8 cellular contexts compared by ENCODE assay signal in the genomic region with DNA sequence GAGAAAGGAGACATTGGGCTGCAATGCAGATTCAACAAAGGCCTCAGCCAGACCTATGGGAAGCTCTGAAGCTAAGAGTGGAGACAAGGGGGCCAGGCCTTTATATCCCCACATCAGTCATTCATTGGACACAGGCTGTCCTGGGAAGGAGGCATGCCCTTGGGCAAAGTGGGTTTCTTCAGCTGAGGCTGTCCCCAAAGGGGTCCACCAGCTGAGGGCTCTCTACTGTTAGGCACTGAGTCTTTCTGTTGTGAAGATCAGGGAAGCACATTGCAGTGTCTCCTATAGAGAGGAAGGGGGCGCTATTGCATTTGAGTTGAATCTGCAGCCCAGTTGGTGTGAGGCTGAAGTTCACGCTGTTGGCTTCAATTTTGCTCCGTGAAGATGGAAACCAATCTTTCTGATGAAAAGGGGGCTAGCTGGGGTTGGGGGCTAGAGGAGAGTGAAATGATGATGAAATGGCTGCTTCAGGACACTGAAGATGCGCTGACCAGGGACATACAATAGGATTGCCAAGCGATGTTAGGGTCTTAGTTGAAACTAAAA. TPM values are rescaled to one million over a fixed set of nuclear protein-coding genes. Genes with fewer than 3 reads are reported as not detected.
DNase-seq lines count a peak whose midpoint lies in the region; ATAC-seq and TF ChIP-seq lines count a peak whose summit lies in the region.

No MANE protein-coding gene starts in this region.

- H3K36me3 Mint-ChIP-seq in endothelial cell (ENCODE audit: low read depth, unreplicated experiment), result no peaks in the 10 kb centered on the region

- peak; percentile 83 for TF ChIP-seq CTCF in BE2C (IDR thresholded peaks at IDR 0.05; ENCODE audit: low read depth, low read length)
- peak; percentile 57 for TF ChIP-seq CTCF in endothelial cell (IDR thresholded peaks at IDR 0.05; ENCODE audit: unreplicated experiment)
- TF ChIP-seq CTCF in vagina (IDR thresholded peaks at IDR 0.05), result peak; percentile 42 to 73 (median 66)

- no peaks in the 10 kb centered on the region for H3K36me3 ChIP-seq in BE2C
- no peaks in the 10 kb centered on the region for H3K36me3 ChIP-seq in vagina

- ATAC-seq in GM18861 (IDR thresholded peaks at IDR 0.05; ENCODE audit: unreplicated experiment) (peak; percentile 79), HG03139 (IDR thresholded peaks at IDR 0.05; ENCODE audit: unreplicated experiment) (peak; percentile 79)

- H3K4me1 ChIP-seq in BE2C, result no peaks in the 10 kb centered on the region
- no peaks in the 10 kb centered on the region for H3K4me1 ChIP-seq in vagina

- intact Hi-C loops in vagina (cut with DNase I), result loop anchor here (10.0 kb wide), 1 partner anchor 219 kb away; no protein-coding TSS in a partner anchor

- no peaks in the 10 kb centered on the region for H3K27me3 Mint-ChIP-seq in endothelial cell (ENCODE audit: unreplicated experiment)

- no peak overlapping the region for H3K4me3 ChIP-seq in BE2C (ENCODE audit: low read depth, low read length)
- H3K4me3 ChIP-seq in vagina, result no peak overlapping the region

- no peaks in the 10 kb centered on the region for H3K27me3 ChIP-seq in BE2C
- no peaks in the 10 kb centered on the region for H3K27me3 ChIP-seq in vagina

- H3K27ac ChIP-seq in vagina, result no peak overlapping the region

- no peaks in the 10 kb centered on the region for H3K9me3 Mint-ChIP-seq in endothelial cell (ENCODE audit: unreplicated experiment)

- no peak for TF ChIP-seq POLR2A in vagina (IDR thresholded peaks at IDR 0.05)

- no peak overlapping the region for H3K27ac Mint-ChIP-seq in endothelial cell (ENCODE audit: unreplicated experiment)

- DNase-seq in BE2C (peak; percentile 27), NCI-H510A (lab: John Stamatoyannopoulos, UW) (peak; percentile 20), endothelial cell (ENCODE audit: low spot score) (peak; percentile 33), mucosa of gallbladder (ENCODE audit: low spot score) (peak; percentile 14), vagina (ENCODE audit: extremely low spot score in 2 of 2) (no peak)
- DNase-seq in activated CD4-positive, alpha-beta T cell treated with anti-CD3 and anti-CD28 coated beads for 48 hours, result peak; percentile 38

- no peaks in the 10 kb centered on the region for H3K9me3 ChIP-seq in BE2C
- no peaks in the 10 kb centered on the region for H3K9me3 ChIP-seq in vagina

- H3K4me3 Mint-ChIP-seq in endothelial cell (ENCODE audit: unreplicated experiment), result no peak overlapping the region

- no peaks in the 10 kb centered on the region for H3K4me1 Mint-ChIP-seq in endothelial cell (ENCODE audit: unreplicated experiment)

RNA-seq across cellular contexts. Expression of gene SLC25A5, which starts 48.0 kb away (rescaled TPM):
- polyA plus RNA-seq in BE2C (2012; ENCODE audit: insufficient read depth, insufficient read length, low read depth), result 935 TPM
- total RNA-seq in endothelial cell (ENCODE audit: unreplicated experiment), result 305 TPM
- total RNA-seq in mucosa of gallbladder, result 257 TPM
- 303 TPM for total RNA-seq in vagina

RNA-seq across cellular contexts. Expression of gene STEEP1, which starts 49.0 kb away (rescaled TPM):
- 30.6 TPM for polyA plus RNA-seq in BE2C (2012; ENCODE audit: insufficient read depth, insufficient read length, low read depth)
- total RNA-seq in endothelial cell (ENCODE audit: unreplicated experiment) (24.2 TPM), mucosa of gallbladder (18.4 TPM), vagina (26.5 TPM)

RNA-seq across cellular contexts. Expression of gene UBE2A, which starts 58.1 kb away (rescaled TPM):
- 47.2 TPM for polyA plus RNA-seq in BE2C (2012; ENCODE audit: insufficient read depth, insufficient read length, low read depth)
- 55.9 TPM for total RNA-seq in endothelial cell (ENCODE audit: unreplicated experiment)
- 49.5 TPM for total RNA-seq in mucosa of gallbladder
- total RNA-seq in vagina, result 35.8 TPM

Comparison
In these comparisons a context has a peak if more than half of its experiments do, and no peak if none do; other contexts are left out.
1. DNase-seq: peak in BE2C (single experiment), NCI-H510A (single experiment), activated CD4-positive, alpha-beta T cell treated with anti-CD3 and anti-CD28 coated beads for 48 hours (single experiment), endothelial cell (single experiment) and mucosa of gallbladder (single experiment); none in vagina (0 of 2).
2. Peak in every context shown above with its lines, with median percentiles within 50 percentile points of each other: CTCF ChIP-seq.